8 cellular contexts compared by ENCODE assay signal in genomic region chr13:113490496-113491417, GRCh38. TPM values are rescaled to one million over a fixed set of nuclear protein-coding genes. Genes with fewer than 3 reads are reported as not detected.
A peak's percentile ranks its signal among the peaks of the same experiment; 100 is the strongest.
DNase-seq lines count a peak whose midpoint lies in the region; ATAC-seq and TF ChIP-seq lines count a peak whose summit lies in the region.

TSS of gene DCUN1D2 (minus strand) at chr13:113490711. CDS start at chr13:113490669, 42 bp downstream.

- H3K4me1 Mint-ChIP-seq in progenitor cell of endocrine pancreas (ENCODE audit: low read depth) = peaks cover 45% of the 10 kb centered on the region

- peak within 1 kb of the TSS; percentile 62 to 94 (median 79) for H3K27ac ChIP-seq in adrenal gland
- peak within 1 kb of the TSS; percentile 79 to 94 (median 92) for H3K27ac ChIP-seq in heart right ventricle
- peak within 1 kb of the TSS; percentile 85 for H3K27ac ChIP-seq in upper lobe of right lung

- H3K4me3 ChIP-seq in HFF-Myc (replicated peaks; ENCODE audit: low read depth, low read length) (peak within 1 kb of the TSS; percentile 92), adrenal gland (peak within 1 kb of the TSS; percentile 8 to 95 (median 46)), heart right ventricle (peak within 1 kb of the TSS; percentile 60 to 98 (median 88)), upper lobe of right lung (peak within 1 kb of the TSS; percentile 91)

- ATAC-seq in heart right ventricle (peak; percentile 92 to 96 (median 94)), upper lobe of right lung (peak; percentile 96)

- intact Hi-C loops in adrenal gland (cut with DNase I) (no loop called here), heart right ventricle (cut with DNase I) (loop anchor here in 3 of 10 donors (1.0 to 5.0 kb wide), 5 partner anchors 18 to 57 kb away; partner anchors contain the start of gene ADPRHL1 (in 2 of the 3)), upper lobe of right lung (cut with DNase I) (no loop called here)

- peaks cover 29 to 53% of the 10 kb centered on the region in 2 donors for H3K4me1 ChIP-seq in adrenal gland (replicated peaks in 1 of 2)
- peaks cover 6 to 87% (median 77%) of the 10 kb centered on the region in 9 donors for H3K4me1 ChIP-seq in heart right ventricle
- H3K4me1 ChIP-seq in upper lobe of right lung = peaks cover 40% of the 10 kb centered on the region

- peak within 1 kb of the TSS; percentile 91 for H3K4me3 Mint-ChIP-seq in progenitor cell of endocrine pancreas (ENCODE audit: low read depth)

- 1 to 3% (median 1%) methylated on average over 11 to 115 of the region's 115 CpGs for whole genome bisulfite sequencing in adrenal gland, 4 donors
- 0% methylated on average over 87 to 115 of the region's 115 CpGs for WGBS in heart right ventricle, 2 donors

- H3K36me3 ChIP-seq in adrenal gland (replicated peaks in 1 of 2) (peaks cover 0 to 5% of the 10 kb centered on the region in 2 donors), heart right ventricle (peaks cover 0 to 18% (median 4%) of the 10 kb centered on the region in 9 donors), upper lobe of right lung (peaks cover 10% of the 10 kb centered on the region)

- no peaks in the 10 kb centered on the region for H3K9me3 ChIP-seq in adrenal gland (replicated peaks in 1 of 3)
- H3K9me3 ChIP-seq in heart right ventricle = no peaks in the 10 kb centered on the region
- no peaks in the 10 kb centered on the region for H3K9me3 ChIP-seq in upper lobe of right lung

- peak; percentile 57 to 90 for TF ChIP-seq POLR2A in adrenal gland (IDR thresholded peaks at IDR 0.05)

- peak within 1 kb of the TSS; percentile 96 for H3K27ac Mint-ChIP-seq in progenitor cell of endocrine pancreas

- H3K9me3 Mint-ChIP-seq in progenitor cell of endocrine pancreas (ENCODE audit: low read depth) = no peaks in the 10 kb centered on the region

- H3K27me3 ChIP-seq in adrenal gland (no peaks in the 10 kb centered on the region), heart right ventricle (no peaks in the 10 kb centered on the region), upper lobe of right lung (no peaks in the 10 kb centered on the region)

- peaks cover 7% of the 10 kb centered on the region for H3K36me3 Mint-ChIP-seq in progenitor cell of endocrine pancreas (ENCODE audit: insufficient read depth)

- DNase-seq in GM10266 (ENCODE audit: extremely low spot score) (peak; percentile 99), HFF-Myc (ENCODE audit: extremely low read depth, low read depth) (peak; percentile 66), MV-4-11 (lab: John Stamatoyannopoulos, UW) (peak; percentile 89), SW480 (ENCODE audit: low spot score) (peak; percentile 91), adrenal gland (peak; percentile 92 to 95 (median 95)), heart right ventricle (peak; percentile 94 to 97), progenitor cell of endocrine pancreas (ENCODE audit: low spot score, unreplicated experiment) (peak; percentile 80), upper lobe of right lung (peak; percentile 97)

- no peaks in the 10 kb centered on the region for H3K27me3 Mint-ChIP-seq in progenitor cell of endocrine pancreas

- TF ChIP-seq CTCF in GM10266 (IDR thresholded peaks at IDR 0.05; ENCODE audit: control insufficient read depth, insufficient read depth, low read depth, missing control alignments) = no peak
- TF ChIP-seq CTCF in HFF-Myc (IDR thresholded peaks at IDR 0.05; ENCODE audit: low read depth, low read length, missing control alignments) = no peak
- no peak for TF ChIP-seq CTCF in adrenal gland (IDR thresholded peaks at IDR 0.05)
- no peak for TF ChIP-seq CTCF in heart right ventricle (IDR thresholded peaks at IDR 0.05)
- no peak for TF ChIP-seq CTCF in progenitor cell of endocrine pancreas (IDR thresholded peaks at IDR 0.05; ENCODE audit: unreplicated experiment)
- TF ChIP-seq CTCF in upper lobe of right lung (IDR thresholded peaks at IDR 0.05) = no peak

RNA-seq across cellular contexts. Expression of gene DCUN1D2, which starts in this region (rescaled TPM):
- total RNA-seq in adrenal gland (10 to 100 TPM in 7 of 8 donors, 1 to 10 TPM in 1; 8.1 to 23.5 (median 17.4) TPM), heart right ventricle (100 to 1,000 TPM in 9 of 10 donors, 10 to 100 TPM in 1; 97.7 to 307 (median 225) TPM), progenitor cell of endocrine pancreas (44.9 and 51.2 TPM in 2 replicates), upper lobe of right lung (24.6 TPM)
- polyA plus RNA-seq in adrenal gland (10 to 100 TPM in 2 of 3 donors, 1 to 10 TPM in 1; 9.4 to 28.0 (median 21.7) TPM), heart right ventricle (10 to 100 TPM; 40.9 to 73.3 TPM)

Comparison
In these comparisons a context has a peak if more than half of its experiments do, and no peak if none do; other contexts are left out.
1. Peak in every context shown above with its lines: DNase-seq, ATAC-seq, H3K4me3 ChIP-seq and H3K27ac ChIP-seq.